In the genomic region with DNA sequence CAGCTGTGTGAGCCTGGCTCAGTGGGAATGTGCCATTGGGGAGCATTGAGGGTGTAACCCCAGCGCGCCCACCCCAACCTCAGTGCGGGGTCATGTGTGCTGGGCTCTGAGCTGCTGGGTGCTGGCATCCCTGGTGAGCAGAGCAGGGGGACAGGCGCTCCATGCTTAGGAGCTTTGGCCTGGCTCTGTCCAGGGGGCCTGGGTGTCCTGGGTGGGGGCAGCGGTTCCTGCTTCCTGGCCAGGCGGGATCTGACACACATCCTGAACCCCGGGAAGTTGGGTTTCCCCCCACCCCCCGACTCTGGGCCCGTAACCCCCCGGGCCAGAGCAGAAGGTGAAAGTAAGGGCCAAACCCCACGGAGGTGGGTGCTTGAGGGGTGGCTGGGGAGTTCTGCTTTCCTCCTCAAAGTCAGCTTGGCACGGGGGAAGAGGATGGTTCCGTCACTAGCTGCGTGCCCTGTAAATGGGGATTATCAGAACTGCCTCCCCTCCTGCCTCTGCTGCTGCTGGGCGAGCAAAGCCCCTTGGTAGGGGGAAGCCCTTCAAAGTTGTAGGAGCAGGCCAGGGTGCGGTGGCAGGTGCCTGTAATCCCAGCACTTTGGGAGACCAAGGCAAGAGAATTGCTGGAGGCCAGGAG, we compare ENCODE assay signal across 10 cellular contexts. TPM values are rescaled to one million over a fixed set of nuclear protein-coding genes. Genes with fewer than 3 reads are reported as not detected.
DNase-seq lines count a peak whose midpoint lies in the region; ATAC-seq and TF ChIP-seq lines count a peak whose summit lies in the region.
"Had no signal": no experiment of that assay in that cellular context is flagged by ENCODE, and none has a peak within 500 bp of the region (broad histone marks: within the 10 kb centered on the region; RNA-seq: fewer than 3 reads in every experiment).

No MANE protein-coding gene starts in this region.

- H3K27me3 Mint-ChIP-seq in endodermal cell (ENCODE audit: insufficient read depth), result peaks cover 26% of the 10 kb centered on the region

- POLR2A ChIA-PET in SK-N-SH (lab: Yijun Ruan, JAX), result interaction anchor here (1.1 to 1.2 kb wide), 2 partner anchors 18 to 19 kb away, joined by 3 to 6 read pairs; no protein-coding TSS in a partner anchor

- H3K79me2 ChIP-seq in SK-N-SH (ENCODE audit: insufficient read depth), result no peaks in the 10 kb centered on the region

- no peaks in the 10 kb centered on the region for H3K9me2 ChIP-seq in SK-N-SH

- ATAC-seq in SK-N-SH treated with all-trans-retinoic acid at 6 μM for 48 hours (no peak), upper lobe of left lung (ENCODE audit: low FRiP score in 2 of 2) (no peak), HG03135 (IDR thresholded peaks at IDR 0.05; ENCODE audit: unreplicated experiment) (no peak)

- H3K36me3 ChIP-seq in SK-N-SH (replicated peaks in 1 of 2; ENCODE audit: control insufficient read depth in 1 of 2, insufficient read depth in 2 of 2, low read length in 1 of 2) (peaks cover 0 to 3% of the 10 kb centered on the region in 2 experiments), endodermal cell (ENCODE audit: control insufficient read depth, insufficient read depth, low read length) (no peaks in the 10 kb centered on the region), mucosa of rectum (ENCODE audit: control insufficient read depth in 2 of 2, insufficient read depth in 2 of 2, low read length in 2 of 2) (no peaks in the 10 kb centered on the region), upper lobe of left lung (no peaks in the 10 kb centered on the region)

- H3K4me1 Mint-ChIP-seq in endodermal cell, result no peaks in the 10 kb centered on the region

- H3K9me3 Mint-ChIP-seq in endodermal cell, result no peaks in the 10 kb centered on the region

- CTCF ChIA-PET in SK-N-SH (lab: Yijun Ruan, JAX), result interaction anchor here (1.0 to 6.5 kb wide), 8 partner anchors 11 to 211 kb away, joined by 3 to 44 read pairs (median 6); no protein-coding TSS in a partner anchor

- H4K20me1 ChIP-seq in SK-N-SH (ENCODE audit: insufficient read depth), result 0 out of 2 replicates have a peak, but pooled peaks cover 5% of the 10 kb centered on the region

- H2AFZ ChIP-seq in SK-N-SH (ENCODE audit: low read depth), result no peak overlapping the region

- no peak for TF ChIP-seq RAD21 in SK-N-SH (IDR thresholded peaks at IDR 0.05; ENCODE audit: low read length)

- peaks cover 12% of the 10 kb centered on the region for H3K36me3 Mint-ChIP-seq in endodermal cell (ENCODE audit: low read depth)

- H3F3A ChIP-seq in SK-N-SH (replicated peaks; ENCODE audit: insufficient read depth), result no peaks in the 10 kb centered on the region

- TF ChIP-seq CTCF in SK-N-SH (IDR thresholded peaks at IDR 0.05), result no peak
- no peak for TF ChIP-seq CTCF in endodermal cell (conservative IDR thresholded peaks at IDR 0.05)
- no peak for TF ChIP-seq CTCF in upper lobe of left lung (IDR thresholded peaks at IDR 0.05)

- 84% methylated on average over 15 of the region's 16 CpGs for WGBS in SK-N-SH (ENCODE audit: low lambda C conversion rate)
- 93 to 94% methylated on average over 5 to 16 of the region's 16 CpGs for WGBS in endodermal cell (ENCODE audit: insufficient coverage in 1 of 2, insufficient read length in 1 of 2), 2 experiments
- 73 to 99% methylated on average over 6 to 11 of the region's 16 CpGs for WGBS in upper lobe of left lung, 2 donors

- H3K4me1 ChIP-seq in SK-N-SH (ENCODE audit: control insufficient read depth in 1 of 2, insufficient read depth in 2 of 2, low read depth in 1 of 2, low read length in 1 of 2), result peaks cover 0 to 13% of the 10 kb centered on the region in 2 experiments; a peak in 1 of 4 replicates
- no peaks in the 10 kb centered on the region for H3K4me1 ChIP-seq in endodermal cell (ENCODE audit: control insufficient read depth, insufficient read depth, low read length)
- H3K4me1 ChIP-seq in mucosa of rectum (ENCODE audit: control insufficient read depth in 2 of 2, insufficient read depth in 2 of 2, low read length in 2 of 2), result peaks cover 4% of the 10 kb centered on the region in 2 donors
- H3K4me1 ChIP-seq in upper lobe of left lung, result peaks cover 8 to 22% (median 11%) of the 10 kb centered on the region in 4 donors

- H3K27me3 ChIP-seq in SK-N-SH (ENCODE audit: insufficient read depth) (no peaks in the 10 kb centered on the region), endodermal cell (ENCODE audit: control insufficient read depth, insufficient read depth, low read length, poor library complexity, severe bottlenecking) (peaks cover 18% of the 10 kb centered on the region), mucosa of rectum (ENCODE audit: control insufficient read depth in 2 of 2, insufficient read depth in 2 of 2, low read length in 2 of 2) (peaks cover 6 to 10% of the 10 kb centered on the region in 2 donors), upper lobe of left lung (no peaks in the 10 kb centered on the region)

- TF ChIP-seq EP300 in SK-N-SH (IDR thresholded peaks at IDR 0.05; ENCODE audit: borderline replicate concordance in 1 of 2, low read depth in 1 of 2, low read length in 1 of 2) (no peak), upper lobe of left lung (IDR thresholded peaks at IDR 0.05) (no peak)

- H3K4me3 ChIP-seq in SK-N-SH (ENCODE audit: low read depth in 2 of 2, low read length in 1 of 2) (peak overlapping the region; percentile 66), endodermal cell (ENCODE audit: low read length) (peak overlapping the region; percentile 74), mucosa of rectum (ENCODE audit: low read length in 2 of 2) (peak overlapping the region; percentile 48 to 55), upper lobe of left lung (peak overlapping the region in 3 of 4 donors; percentile 70)

- DNase-seq in SK-N-SH (no peak), endodermal cell (no peak), upper lobe of left lung (peak in 1 of 2 donors; percentile 68), mesenteric fat pad (ENCODE audit: low spot score) (no peak), ureter (ENCODE audit: low spot score) (no peak)
- DNase-seq: NCI-H2081 had no signal

- H3K9me3 ChIP-seq in SK-N-SH, result no peaks in the 10 kb centered on the region
- no peaks in the 10 kb centered on the region for H3K9me3 ChIP-seq in endodermal cell (ENCODE audit: control insufficient read depth, low read length)
- H3K9me3 ChIP-seq in mucosa of rectum (ENCODE audit: control insufficient read depth in 2 of 2, low read length in 2 of 2), result no peaks in the 10 kb centered on the region
- H3K9me3 ChIP-seq in upper lobe of left lung, result no peaks in the 10 kb centered on the region

- H3K27ac ChIP-seq in SK-N-SH (ENCODE audit: low read depth in 2 of 2, low read length in 1 of 2) (no peak overlapping the region), endodermal cell (ENCODE audit: low read depth, low read length) (no peak overlapping the region), mucosa of rectum (ENCODE audit: low read depth in 2 of 2, low read length in 2 of 2) (peak overlapping the region in 1 of 2 donors; percentile 23), upper lobe of left lung (no peak overlapping the region)

- H3K9ac ChIP-seq in SK-N-SH (peak overlapping the region; percentile 61; the same call in 1 of the 2 replicates), endodermal cell (ENCODE audit: extremely low read depth, low read length, poor library complexity, severe bottlenecking) (no peak overlapping the region), mucosa of rectum (ENCODE audit: low read depth in 1 of 2, low read length in 2 of 2) (peak overlapping the region in 1 of 2 donors; percentile 22)

- no peak for TF ChIP-seq POLR2A in upper lobe of left lung (IDR thresholded peaks at IDR 0.05)

- peak overlapping the region; percentile 95 for H3K4me2 ChIP-seq in SK-N-SH

- H3K27ac Mint-ChIP-seq in endodermal cell, result no peak overlapping the region

- H3K4me3 Mint-ChIP-seq in endodermal cell, result peak overlapping the region; percentile 65

TF ChIP-seq in SK-N-SH, 30 proteins besides CTCF, POLR2A, EP300 and RAD21 (continues in another document):
- TF ChIP-seq, protein P1, sequence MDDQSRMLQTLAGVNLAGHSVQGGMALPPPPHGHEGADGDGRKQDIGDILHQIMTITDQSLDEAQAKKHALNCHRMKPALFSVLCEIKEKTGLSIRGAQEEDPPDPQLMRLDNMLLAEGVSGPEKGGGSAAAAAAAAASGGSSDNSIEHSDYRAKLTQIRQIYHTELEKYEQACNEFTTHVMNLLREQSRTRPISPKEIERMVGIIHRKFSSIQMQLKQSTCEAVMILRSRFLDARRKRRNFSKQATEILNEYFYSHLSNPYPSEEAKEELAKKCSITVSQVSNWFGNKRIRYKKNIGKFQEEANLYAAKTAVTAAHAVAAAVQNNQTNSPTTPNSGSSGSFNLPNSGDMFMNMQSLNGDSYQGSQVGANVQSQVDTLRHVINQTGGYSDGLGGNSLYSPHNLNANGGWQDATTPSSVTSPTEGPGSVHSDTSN (IDR thresholded peaks at IDR 0.05), result no peak
- no peak for TF ChIP-seq TCF12 (IDR thresholded peaks at IDR 0.05)

TF ChIP-seq in SK-N-SH treated with all-trans-retinoic acid at 6 μM for 48 hours, 23 proteins besides CTCF, POLR2A, EP300 and RAD21 (continues in another document):
- TF ChIP-seq, protein P2, sequence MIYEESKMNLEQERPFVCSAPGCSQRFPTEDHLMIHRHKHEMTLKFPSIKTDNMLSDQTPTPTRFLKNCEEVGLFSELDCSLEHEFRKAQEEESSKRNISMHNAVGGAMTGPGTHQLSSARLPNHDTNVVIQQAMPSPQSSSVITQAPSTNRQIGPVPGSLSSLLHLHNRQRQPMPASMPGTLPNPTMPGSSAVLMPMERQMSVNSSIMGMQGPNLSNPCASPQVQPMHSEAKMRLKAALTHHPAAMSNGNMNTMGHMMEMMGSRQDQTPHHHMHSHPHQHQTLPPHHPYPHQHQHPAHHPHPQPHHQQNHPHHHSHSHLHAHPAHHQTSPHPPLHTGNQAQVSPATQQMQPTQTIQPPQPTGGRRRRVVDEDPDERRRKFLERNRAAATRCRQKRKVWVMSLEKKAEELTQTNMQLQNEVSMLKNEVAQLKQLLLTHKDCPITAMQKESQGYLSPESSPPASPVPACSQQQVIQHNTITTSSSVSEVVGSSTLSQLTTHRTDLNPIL (CRISPR knock-in tag; IDR thresholded peaks at IDR 0.05; ENCODE audit: low read depth), result no peak
- no peak for TF ChIP-seq ISL1 (CRISPR knock-in tag; IDR thresholded peaks at IDR 0.05)
- no peak for TF ChIP-seq OSR1 (CRISPR knock-in tag; IDR thresholded peaks at IDR 0.05)

RNA-seq across cellular contexts. Expression of a gene that starts 1.7 kb away (rescaled TPM):
- 7.5 and 8.2 TPM in 2 replicates for polyA plus RNA-seq in SK-N-SH (2012; rRNA removed)
- polyA plus RNA-seq in SK-N-SH (2012; cell fraction: cytosol; rRNA removed), result 3.6 and 7.8 TPM in 2 replicates
- 8.9 and 11.2 TPM in 2 replicates for polyA plus RNA-seq in SK-N-SH (2012; cell fraction: nucleus; rRNA removed)
- total RNA-seq in endodermal cell, result 10 to 100 TPM; 21.2 to 34.4 TPM
- polyA plus RNA-seq in endodermal cell (2013, experiment 1 of 2), result 34.1 TPM
- 28.8 TPM for polyA plus RNA-seq in endodermal cell (2013, experiment 2 of 2)
- 10 to 100 TPM in 4 of 6 donors, 1 to 10 TPM in 2; 8.2 to 29.7 (median 19.0) TPM for total RNA-seq in upper lobe of left lung
- 43.3 TPM for total RNA-seq in mesenteric fat pad
- total RNA-seq in ureter, result 15.0 TPM

RNA-seq across cellular contexts. Expression of a gene that starts 29.8 kb away (rescaled TPM):
- polyA plus RNA-seq in SK-N-SH (2012; rRNA removed), result 0.02 TPM in 1 of 2 replicates, not detected in the other
- polyA plus RNA-seq in SK-N-SH (2012; cell fraction: cytosol; rRNA removed), result not detected in 2 replicates
- 0.07 TPM in 1 of 2 replicates, not detected in the other for polyA plus RNA-seq in SK-N-SH (2012; cell fraction: nucleus; rRNA removed)
- under 1 TPM in 1 of 2 donors, not detected in 1; 0.35 TPM for total RNA-seq in endodermal cell
- polyA plus RNA-seq in endodermal cell (2013, experiment 1 of 2), result 1.6 TPM
- polyA plus RNA-seq in endodermal cell (2013, experiment 2 of 2), result 0.95 TPM
- total RNA-seq in upper lobe of left lung, result 1 to 10 TPM in 1 of 6 donors, under 1 TPM in 3, not detected in 2; 0.29 to 2.1 (median 0.47) TPM
- total RNA-seq in mesenteric fat pad, result 24.2 TPM
- total RNA-seq in ureter, result not detected
- total RNA-seq: lung microvascular endothelial cell had no signal
